14 cellular contexts compared by ENCODE assay signal in the genomic region with DNA sequence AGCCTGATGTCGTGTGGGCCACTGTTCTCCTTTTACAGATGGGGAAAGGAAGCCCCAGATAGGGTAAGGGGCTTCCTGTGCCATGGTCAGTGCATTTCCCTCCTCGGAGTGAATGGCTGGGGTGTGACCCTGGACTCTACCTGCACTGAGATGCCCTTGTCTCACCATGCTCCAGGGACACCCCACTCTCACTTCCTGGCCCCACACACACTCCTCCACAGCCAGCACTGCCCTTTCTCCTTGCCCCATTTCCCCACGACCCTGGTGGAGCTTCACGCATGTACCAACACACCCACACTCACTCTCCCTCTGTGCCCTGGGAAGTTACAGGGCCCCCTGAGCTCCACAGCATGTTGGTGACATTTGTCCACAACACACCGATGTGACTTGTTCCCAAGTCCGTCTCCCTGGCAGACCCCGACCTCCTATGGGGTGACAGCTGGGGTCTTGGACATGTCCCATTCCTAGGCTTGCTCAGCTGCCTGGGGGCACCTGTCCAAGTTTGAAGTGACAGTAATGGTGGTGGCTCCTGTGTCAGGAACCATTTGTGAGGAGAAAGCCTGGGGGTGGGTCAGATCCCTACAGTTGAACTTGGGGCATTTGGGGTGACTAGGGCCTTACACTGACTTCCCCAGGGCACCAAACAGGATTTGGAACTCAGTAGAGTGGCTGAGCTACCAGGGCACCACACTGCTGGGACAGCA. TPM values are rescaled to one million over a fixed set of nuclear protein-coding genes. Genes with fewer than 3 reads are reported as not detected.
A peak's percentile ranks its signal among the peaks of the same experiment; 100 is the strongest.
DNase-seq lines count a peak whose midpoint lies in the region; ATAC-seq and TF ChIP-seq lines count a peak whose summit lies in the region.
"Had no signal": no experiment of that assay in that cellular context is flagged by ENCODE, and none has a peak within 500 bp of the region (broad histone marks: within the 10 kb centered on the region; RNA-seq: fewer than 3 reads in every experiment).

No MANE protein-coding gene starts in this region.

- TF ChIP-seq POLR2A in GM18505 (IDR thresholded peaks at IDR 0.05; ENCODE audit: borderline replicate concordance, extremely low read depth, insufficient read depth, insufficient read length) = no peak

- H3K9me3 ChIP-seq in smooth muscle cell (replicated peaks; ENCODE audit: low read depth) = no peaks in the 10 kb centered on the region
- H3K9me3 ChIP-seq: body of pancreas, thoracic aorta had no signal

- no peak for ATAC-seq in HG03378 (IDR thresholded peaks at IDR 0.05; ENCODE audit: unreplicated experiment)
- ATAC-seq in GM18505 (IDR thresholded peaks at IDR 0.05; ENCODE audit: unreplicated experiment) = no peak

- 77% methylated on average over 7 of the region's 7 CpGs for WGBS in smooth muscle cell (ENCODE audit: low lambda C conversion rate)

- H3K36me3 ChIP-seq in smooth muscle cell (ENCODE audit: low read depth) = no peaks in the 10 kb centered on the region
- H3K36me3 ChIP-seq: thoracic aorta had no signal

- DNase-seq in DMS53 (lab: John Stamatoyannopoulos, UW) = peak; percentile 49
- DNase-seq in DMS53 treated with DMSO at 0.1 percent for 48 hours (lab: John Stamatoyannopoulos, UW; ENCODE audit: unreplicated experiment) = no peak
- DNase-seq in smooth muscle cell (lab: John Stamatoyannopoulos, UW; ENCODE audit: unreplicated experiment) = no peak
- DNase-seq in activated CD8-positive, alpha-beta memory T cell treated with anti-CD3 and anti-CD28 coated beads, Interleukin-2, amount 50 U/mL, for 48 hours = no peak
- DNase-seq: body of pancreas, Calu3, NCI-H2227 treated with DMSO at 0.1 percent for 48 hours had no signal

- H3K27ac ChIP-seq in VCaP (peak overlapping the region; percentile 92), layer of hippocampus (ENCODE audit: low read depth, low read length) (peak overlapping the region; percentile 59), smooth muscle cell (ENCODE audit: low read depth) (no peak overlapping the region)
- H3K27ac ChIP-seq: 22Rv1, epithelial cell of prostate had no signal

- no peaks in the 10 kb centered on the region for H4K20me1 ChIP-seq in smooth muscle cell (ENCODE audit: low read depth)

- no peaks in the 10 kb centered on the region for H3F3A ChIP-seq in smooth muscle cell (ENCODE audit: low read depth)

- TF ChIP-seq CTCF in VCaP (conservative IDR thresholded peaks at IDR 0.05) (no peak), smooth muscle cell (IDR thresholded peaks at IDR 0.05; ENCODE audit: borderline replicate concordance, insufficient read depth, poor library complexity, severe bottlenecking) (no peak)

- H3K4me3 ChIP-seq in smooth muscle cell = no peak overlapping the region
- H3K4me3 ChIP-seq: body of pancreas, thoracic aorta had no signal

- no peak overlapping the region for H2AFZ ChIP-seq in smooth muscle cell (ENCODE audit: low read depth)

- peak overlapping the region; percentile 59 for H3K9ac ChIP-seq in smooth muscle cell (ENCODE audit: low read depth)

- H3K4me1 ChIP-seq in smooth muscle cell (ENCODE audit: low read depth) = peaks cover 17% of the 10 kb centered on the region

- H3K79me2 ChIP-seq in smooth muscle cell (ENCODE audit: low read depth) = no peaks in the 10 kb centered on the region

- H3K4me2 ChIP-seq in smooth muscle cell = no peak overlapping the region

- H3K27me3 ChIP-seq in layer of hippocampus (ENCODE audit: control insufficient read depth, insufficient read depth, low read length) (no peaks in the 10 kb centered on the region), smooth muscle cell (ENCODE audit: low read depth) (no peaks in the 10 kb centered on the region)
- H3K27me3 ChIP-seq: body of pancreas had no signal

RNA-seq across cellular contexts. Expression of a gene that starts 47.4 kb away (rescaled TPM):
- total RNA-seq in smooth muscle cell = not detected in 2 replicates
- polyA plus RNA-seq in smooth muscle cell = not detected in 2 replicates
- total RNA-seq: Calu3 had no signal
